ENCODE assay signal across 17 cellular contexts in genomic region chr13:113061271-113061625, GRCh38. TPM values are rescaled to one million over a fixed set of nuclear protein-coding genes. Genes with fewer than 3 reads are reported as not detected.
"Had no signal": no experiment of that assay in that cellular context is flagged by ENCODE, and none has a peak within 500 bp of the region (broad histone marks: within the 10 kb centered on the region; RNA-seq: fewer than 3 reads in every experiment).

No MANE protein-coding gene starts in this region.

- H3K36me3 ChIP-seq: neural progenitor cell had no signal

- H3K4me3 ChIP-seq: neural progenitor cell had no signal

- DNase-seq: activated CD4-positive, alpha-beta memory T cell treated with anti-CD3 and anti-CD28 coated beads for 36 hours; activated CD4-positive, alpha-beta T cell treated with anti-CD3 and anti-CD28 coated beads for 1 hour; activated CD8-positive, alpha-beta memory T cell treated with anti-CD3 and anti-CD28 coated beads, Interleukin-2, amount 10 ng/mL, durations not matched to agents 7 days and 5 days; activated naive CD4-positive, alpha-beta T cell treated with anti-CD3 and anti-CD28 coated beads for 36 hours; activated naive CD8-positive, alpha-beta T cell treated with anti-CD3 and anti-CD28 coated beads, Interleukin-2, amount 50 U/mL, for 24 hours; activated T-cell treated with anti-CD3 and anti-CD28 coated beads, Interleukin-2, amount 50 U/mL, for 1 hour; naive B cell; stimulated activated CD4-positive, alpha-beta T cell treated with anti-CD3 and anti-CD28 coated beads, Interleukin-2, amount 100 ng/mL, for 48 hours had no signal

- H3K27ac Mint-ChIP-seq: activated CD4-positive, alpha-beta memory T cell treated with anti-CD3 and anti-CD28 coated beads for 36 hours; activated CD8-positive, alpha-beta memory T cell treated with anti-CD3 and anti-CD28 coated beads, Interleukin-2, amount 10 ng/mL, durations not matched to agents 7 days and 5 days; activated naive CD4-positive, alpha-beta T cell treated with anti-CD3 and anti-CD28 coated beads for 36 hours; activated naive CD8-positive, alpha-beta T cell treated with anti-CD3 and anti-CD28 coated beads, Interleukin-2, amount 50 U/mL, for 24 hours; activated T-helper 2 cell treated with anti-CD3 and anti-CD28 coated beads, Interferon-gamma antibody, Interleukin-2, Interleukin-4, amounts not matched to agents 10 μg/mL and 5 μg/mL and 100 μg/mL, durations not matched to agents 14 hours and 24 hours and 36 hours; naive B cell; stimulated activated memory B cell treated with anti-CD40 and anti-IgM and Interleukin-4, amounts not matched to agents 10 μg/mL and 1 μg/mL and 100 μg/mL, for 72 hours had no signal

- H3K4me3 Mint-ChIP-seq: activated CD4-positive, alpha-beta memory T cell treated with anti-CD3 and anti-CD28 coated beads for 36 hours; activated CD8-positive, alpha-beta memory T cell treated with anti-CD3 and anti-CD28 coated beads, Interleukin-2, amount 10 ng/mL, durations not matched to agents 7 days and 5 days; activated naive CD4-positive, alpha-beta T cell treated with anti-CD3 and anti-CD28 coated beads for 36 hours; activated naive CD8-positive, alpha-beta T cell treated with anti-CD3 and anti-CD28 coated beads, Interleukin-2, amount 50 U/mL, for 24 hours; naive B cell; neural progenitor cell; stimulated activated memory B cell treated with anti-CD40 and anti-IgM and Interleukin-4, amounts not matched to agents 10 μg/mL and 1 μg/mL and 100 μg/mL, for 72 hours had no signal

- H3K4me1 Mint-ChIP-seq: activated CD8-positive, alpha-beta memory T cell treated with anti-CD3 and anti-CD28 coated beads, Interleukin-2, amount 10 ng/mL, durations not matched to agents 7 days and 5 days; activated naive CD8-positive, alpha-beta T cell treated with anti-CD3 and anti-CD28 coated beads, Interleukin-2, amount 50 U/mL, for 24 hours; naive B cell; stimulated activated memory B cell treated with anti-CD40 and anti-IgM and Interleukin-4, amounts not matched to agents 10 μg/mL and 1 μg/mL and 100 μg/mL, for 72 hours had no signal

- H3K4me1 ChIP-seq: neural progenitor cell had no signal

- H3K27ac ChIP-seq: neural progenitor cell had no signal

- H3K36me3 Mint-ChIP-seq: activated CD4-positive, alpha-beta memory T cell treated with anti-CD3 and anti-CD28 coated beads for 36 hours; activated CD8-positive, alpha-beta memory T cell treated with anti-CD3 and anti-CD28 coated beads, Interleukin-2, amount 10 ng/mL, durations not matched to agents 7 days and 5 days; stimulated activated memory B cell treated with anti-CD40 and anti-IgM and Interleukin-4, amounts not matched to agents 10 μg/mL and 1 μg/mL and 100 μg/mL, for 72 hours had no signal

- ATAC-seq: activated CD8-positive, alpha-beta memory T cell treated with anti-CD3 and anti-CD28 coated beads, Interleukin-2, amount 10 ng/mL, durations not matched to agents 7 days and 5 days; activated naive CD8-positive, alpha-beta T cell treated with anti-CD3 and anti-CD28 coated beads, Interleukin-2, amount 50 U/mL, for 24 hours; SK-N-SH treated with all-trans-retinoic acid at 6 μM for 48 hours had no signal

- H3K27me3 ChIP-seq: neural progenitor cell had no signal

- H3K9me3 Mint-ChIP-seq: activated CD4-positive, alpha-beta memory T cell treated with anti-CD3 and anti-CD28 coated beads for 36 hours; activated naive CD4-positive, alpha-beta T cell treated with anti-CD3 and anti-CD28 coated beads for 36 hours; activated naive CD8-positive, alpha-beta T cell treated with anti-CD3 and anti-CD28 coated beads, Interleukin-2, amount 50 U/mL, for 24 hours; activated T-helper 2 cell treated with anti-CD3 and anti-CD28 coated beads, Interferon-gamma antibody, Interleukin-2, Interleukin-4, amounts not matched to agents 10 μg/mL and 5 μg/mL and 100 μg/mL, durations not matched to agents 14 hours and 24 hours and 36 hours; neural progenitor cell; stimulated activated memory B cell treated with anti-CD40 and anti-IgM and Interleukin-4, amounts not matched to agents 10 μg/mL and 1 μg/mL and 100 μg/mL, for 72 hours had no signal

- H3K27me3 Mint-ChIP-seq: activated CD4-positive, alpha-beta memory T cell treated with anti-CD3 and anti-CD28 coated beads for 36 hours; activated CD8-positive, alpha-beta memory T cell treated with anti-CD3 and anti-CD28 coated beads, Interleukin-2, amount 10 ng/mL, durations not matched to agents 7 days and 5 days; activated naive CD8-positive, alpha-beta T cell treated with anti-CD3 and anti-CD28 coated beads, Interleukin-2, amount 50 U/mL, for 24 hours; naive B cell; stimulated activated memory B cell treated with anti-CD40 and anti-IgM and Interleukin-4, amounts not matched to agents 10 μg/mL and 1 μg/mL and 100 μg/mL, for 72 hours had no signal

RNA-seq across cellular contexts. Expression of gene F7, which starts 44.3 kb away (rescaled TPM):
- total RNA-seq: activated CD8-positive, alpha-beta memory T cell treated with anti-CD3 and anti-CD28 coated beads, Interleukin-2, amount 10 ng/mL, durations not matched to agents 7 days and 5 days; activated T-helper 2 cell treated with anti-CD3 and anti-CD28 coated beads, Interferon-gamma antibody, Interleukin-2, Interleukin-4, amounts not matched to agents 10 μg/mL and 5 μg/mL and 100 μg/mL, durations not matched to agents 14 hours and 24 hours and 36 hours; astrocyte; bronchial epithelial cell; lung microvascular endothelial cell; osteocyte; T-helper 1 cell treated with Interleukin-12 subunit alpha and Interleukin-12 subunit beta and Interleukin-4 antibody, amounts not matched to agents 30 ng/mL and 1 ng/mL, for 36 hours had no signal
